ENCODE assay signal across 10 cellular contexts in the genomic region with DNA sequence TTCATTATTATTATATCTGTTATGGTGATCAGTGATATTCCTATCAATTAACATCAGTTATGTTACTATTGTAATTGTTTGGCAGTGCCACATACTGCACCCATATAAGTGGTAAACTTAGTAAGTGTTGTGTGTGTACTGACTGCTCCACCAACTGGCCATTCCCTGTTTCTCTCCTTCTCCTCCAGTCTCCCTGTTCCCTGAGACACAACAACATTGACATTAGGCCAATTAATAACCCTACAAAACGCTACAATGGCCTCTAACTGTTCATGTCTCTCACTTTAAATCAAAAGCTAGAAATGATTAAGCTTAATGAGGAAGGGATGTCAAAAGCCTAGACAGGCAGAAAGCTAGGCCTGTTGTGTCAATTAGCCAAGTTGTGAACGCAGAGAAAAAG. TPM values are rescaled to one million over a fixed set of nuclear protein-coding genes. Genes with fewer than 3 reads are reported as not detected.
DNase-seq lines count a peak whose midpoint lies in the region; ATAC-seq, FAIRE-seq and TF ChIP-seq lines count a peak whose summit lies in the region.
"Had no signal": no experiment of that assay in that cellular context is flagged by ENCODE, and none has a peak within 500 bp of the region (broad histone marks: within the 10 kb centered on the region; RNA-seq: fewer than 3 reads in every experiment).

No MANE protein-coding gene starts in this region.

- no peaks in the 10 kb centered on the region for H3K9me3 ChIP-seq in RWPE2 (ENCODE audit: severe bottlenecking)
- H3K9me3 ChIP-seq in pancreas: no peaks in the 10 kb centered on the region

- H3K36me3 ChIP-seq in RWPE2 (ENCODE audit: low read depth) (no peaks in the 10 kb centered on the region), pancreas (no peaks in the 10 kb centered on the region)

- no peaks in the 10 kb centered on the region for H3K4me1 ChIP-seq in RWPE2 (ENCODE audit: insufficient read depth, poor library complexity, severe bottlenecking)
- H3K4me1 ChIP-seq in pancreas: no peaks in the 10 kb centered on the region

- DNase-seq in RWPE2 (ENCODE audit: low spot score): no peak
- DNase-seq in fibroblast of pulmonary artery (ENCODE audit: low read depth): peak; percentile 72
- DNase-seq in pancreas: peak in 1 of 6 donors; percentile 21
- no peak for DNase-seq in stimulated activated CD4-positive, alpha-beta T cell treated with anti-CD3 and anti-CD28 coated beads, Interleukin-4, amount 100 ng/mL, for 4 hours
- DNase-seq: foreskin melanocyte had no signal

- no peaks in the 10 kb centered on the region for H3K27me3 ChIP-seq in RWPE2 (ENCODE audit: insufficient read depth, poor library complexity, severe bottlenecking)
- H3K27me3 ChIP-seq in pancreas: no peaks in the 10 kb centered on the region

- FAIRE-seq in G401.6 (lab: Jason Lieb, UNC) (peak; percentile 88), pancreas (lab: Jason Lieb, UNC) (no peak)
- FAIRE-seq: RCC 7860 had no signal

- ATAC-seq in RWPE2 (ENCODE audit: low read depth): peak; percentile 73
- peak; percentile 68 to 87 (median 82) for ATAC-seq in pancreas
- ATAC-seq in HG03342 (IDR thresholded peaks at IDR 0.05; ENCODE audit: unreplicated experiment): no peak
- ATAC-seq in GM18867 (IDR thresholded peaks at IDR 0.05; ENCODE audit: unreplicated experiment): no peak
- no peak for ATAC-seq in HG03378 (IDR thresholded peaks at IDR 0.05; ENCODE audit: unreplicated experiment)

- intact Hi-C loops in pancreas (cut with DNase I): no loop called here

- H3K4me3 ChIP-seq in RWPE2 (ENCODE audit: severe bottlenecking) (no peak overlapping the region), fibroblast of pulmonary artery (replicated peaks; ENCODE audit: low read depth, low read length) (no peak overlapping the region), pancreas (no peak overlapping the region)

- TF ChIP-seq CTCF in RWPE2 (IDR thresholded peaks at IDR 0.05; ENCODE audit: poor library complexity, severe bottlenecking) (peak; percentile 45), fibroblast of pulmonary artery (IDR thresholded peaks at IDR 0.05; ENCODE audit: low read length, missing control alignments) (peak; percentile 56), pancreas (IDR thresholded peaks at IDR 0.05) (no peak)

- 30 to 31% methylated on average over 2 of the region's 2 CpGs for WGBS in pancreas, 2 donors

- H3K27ac ChIP-seq in RWPE2 (ENCODE audit: poor library complexity, severe bottlenecking) (no peak overlapping the region), pancreas (peak overlapping the region in 2 of 4 donors; percentile 40 to 46)

RNA-seq across cellular contexts. Expression of a gene that starts 6.6 kb away (rescaled TPM):
- 10 to 100 TPM; 24.0 to 54.7 (median 34.8) TPM for total RNA-seq in pancreas
- polyA plus RNA-seq in pancreas: 10 to 100 TPM; 17.0 to 27.5 TPM

Comparison
In these comparisons a context has a peak if more than half of its experiments do, and no peak if none do; other contexts are left out.
1. ATAC-seq: peak in RWPE2 (single experiment) and pancreas (4 of 4); none in HG03342 (single experiment), GM18867 (single experiment) and HG03378 (single experiment).
2. CTCF ChIP-seq: peak in RWPE2 (single experiment) and fibroblast of pulmonary artery (single experiment); none in pancreas (0 of 4).